Comparison of ENCODE assay signal across 1 cellular context in the genomic region with DNA sequence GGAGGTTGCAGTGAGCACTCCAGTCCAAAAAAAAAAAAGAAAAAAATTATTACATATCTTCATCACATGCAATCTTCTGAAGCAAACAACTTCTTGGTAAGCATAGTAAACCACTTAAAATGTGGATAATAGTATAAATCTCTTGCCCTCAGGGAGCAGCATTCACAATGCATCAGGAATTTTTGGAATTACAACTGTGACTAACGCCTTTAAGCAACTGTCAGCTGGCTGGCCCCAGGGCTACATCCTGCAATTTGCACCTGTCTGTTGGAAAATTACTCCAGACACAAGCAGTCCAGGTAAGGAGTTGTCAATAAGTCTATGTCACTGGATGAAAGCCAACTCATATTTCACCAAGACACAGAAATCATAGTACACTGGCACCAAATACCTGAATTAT.
A peak's percentile ranks its signal among the peaks of the same experiment; 100 is the strongest.
TF ChIP-seq lines count a peak whose summit lies in the region.

No MANE protein-coding gene starts in this region.

TF ChIP-seq in K562, 482 proteins besides CTCF, POLR2A, EP300 and RAD21:
- TF ChIP-seq SMAD2 (IDR thresholded peaks at IDR 0.05; ENCODE audit: low read depth, low read length) (no peak), TAF7 (tag; IDR thresholded peaks at IDR 0.05) (no peak), NUFIP1 (IDR thresholded peaks at IDR 0.05; ENCODE audit: partially characterized antibody) (no peak), BCOR (IDR thresholded peaks at IDR 0.05) (peak; percentile 16; the same call in 1 of the 2 replicates), JUNB (CRISPR knock-in tag; conservative IDR thresholded peaks at IDR 0.05) (no peak), DDX20 (tag; IDR thresholded peaks at IDR 0.05; ENCODE audit: low read depth) (no peak), CBFA2T3 (IDR thresholded peaks at IDR 0.05) (no peak), ZNF224 (CRISPR knock-in tag; IDR thresholded peaks at IDR 0.05) (no peak)
